20 cellular contexts compared by ENCODE assay signal in genomic region chr6:7080311-7080710, GRCh38.
"Had no signal": no experiment of that assay in that cellular context is flagged by ENCODE, and none has a peak within 500 bp of the region (broad histone marks: within the 10 kb centered on the region; RNA-seq: fewer than 3 reads in every experiment).

No MANE protein-coding gene starts in this region.

- FAIRE-seq: endothelial cell of umbilical vein had no signal

- H3K36me3 ChIP-seq: spleen, tibial artery, upper lobe of left lung, vagina had no signal

- DNase-seq: effector CD4-positive, alpha-beta T cell; endodermal cell; erythroblast; foreskin keratinocyte; head of caudate nucleus; hippocampal formation; left colon; naive thymus-derived CD4-positive, alpha-beta T cell; nephron progenitor cell; psoas muscle; spleen; stimulated activated CD4-positive, alpha-beta T cell treated with anti-CD3 and anti-CD28 coated beads, Interleukin-15, amount 100 ng/mL, for 24 hours; stimulated activated CD4-positive, alpha-beta T cell treated with anti-CD3 and anti-CD28 coated beads, Interleukin-1b, Interleukin-23, amount 100 ng/mL, for 48 hours; stimulated activated CD4-positive, alpha-beta T cell treated with anti-CD3 and anti-CD28 coated beads, Interleukin-4, amount 100 ng/mL, for 24 hours; tibial artery; upper lobe of left lung had no signal

- H3K4me1 ChIP-seq: foreskin keratinocyte, psoas muscle, spleen, tibial artery, upper lobe of left lung, vagina had no signal

- H3K27ac ChIP-seq: foreskin keratinocyte, psoas muscle, spleen, tibial artery, upper lobe of left lung, vagina had no signal

- H3K4me3 ChIP-seq: psoas muscle, spleen, tibial artery, upper lobe of left lung, vagina had no signal

- H3K9me3 ChIP-seq: psoas muscle, spleen, tibial artery, upper lobe of left lung, vagina had no signal

- ATAC-seq: foreskin keratinocyte; left colon; naive thymus-derived CD4-positive, alpha-beta T cell; psoas muscle; sciatic nerve; stimulated activated memory B cell treated with anti-CD40 and anti-IgM and Interleukin-4, amounts not matched to agents 10 μg/mL and 1 μg/mL and 100 μg/mL, for 72 hours had no signal

- H3K27me3 ChIP-seq: foreskin keratinocyte, spleen, tibial artery, upper lobe of left lung, vagina had no signal
